In the genomic region with DNA sequence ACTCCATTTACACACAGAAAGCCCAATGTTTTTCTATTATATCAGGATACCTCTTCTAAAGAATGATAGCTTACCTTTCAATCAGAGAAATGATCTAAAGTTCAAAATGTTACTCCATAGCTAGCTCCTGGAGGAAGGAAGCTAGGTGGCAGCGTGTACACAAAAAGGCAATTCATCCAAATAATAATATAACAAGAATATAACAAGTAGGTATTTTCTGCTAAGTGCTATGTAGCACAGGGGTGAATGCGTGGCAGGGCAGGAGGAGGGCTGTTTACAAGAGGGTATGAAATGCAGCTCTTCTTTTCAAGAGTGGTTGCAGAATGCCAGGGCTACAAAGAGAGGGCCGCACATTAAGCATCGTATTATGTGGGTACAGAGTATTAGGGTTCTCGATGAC, we compare ENCODE assay signal across 8 cellular contexts. TPM values are rescaled to one million over a fixed set of nuclear protein-coding genes. Genes with fewer than 3 reads are reported as not detected.
A peak's percentile ranks its signal among the peaks of the same experiment; 100 is the strongest.
DNase-seq lines count a peak whose midpoint lies in the region; ATAC-seq and TF ChIP-seq lines count a peak whose summit lies in the region.

No MANE protein-coding gene starts in this region.

- in situ Hi-C loops in astrocyte of the cerebellum (cut with HindIII; ENCODE audit: low sequenced_read_pairs) = no loop called here

- intact Hi-C loops in left lung (cut with DNase I) = no loop called here

- ATAC-seq in HG03442 (IDR thresholded peaks at IDR 0.05; ENCODE audit: unreplicated experiment) = peak; percentile 2
- peak; percentile 5 for ATAC-seq in left lung
- ATAC-seq in HG03520 (IDR thresholded peaks at IDR 0.05; ENCODE audit: unreplicated experiment) = no peak

- H3K27me3 ChIP-seq in left lung = no peaks in the 10 kb centered on the region

- peaks cover 6 to 40% of the 10 kb centered on the region in 2 donors for H3K4me1 ChIP-seq in left lung

- H3K4me3 Mint-ChIP-seq in type B pancreatic cell = peak overlapping the region; percentile 99

- H3K4me1 Mint-ChIP-seq in type B pancreatic cell (ENCODE audit: unreplicated experiment) = peaks cover 35% of the 10 kb centered on the region

- DNase-seq in astrocyte of the cerebellum (ENCODE audit: low read depth) (no peak), left lung (no peak), type B pancreatic cell (ENCODE audit: extremely low spot score, unreplicated experiment) (no peak), NCI-H226 (no peak), NCI-H146 treated with DMSO at 0.1 percent for 48 hours (lab: John Stamatoyannopoulos, UW; ENCODE audit: unreplicated experiment) (no peak)

- peak overlapping the region; percentile 89 to 96 for H3K27ac ChIP-seq in left lung

- no peaks in the 10 kb centered on the region for H3K9me3 Mint-ChIP-seq in type B pancreatic cell

- H3K27ac Mint-ChIP-seq in type B pancreatic cell = peak overlapping the region; percentile 92

- no peaks in the 10 kb centered on the region for H3K36me3 ChIP-seq in left lung

- no peaks in the 10 kb centered on the region for H3K9me3 ChIP-seq in left lung

- no peaks in the 10 kb centered on the region for H3K27me3 Mint-ChIP-seq in type B pancreatic cell

- H3K4me3 ChIP-seq in GM08714 (ENCODE audit: low read length) (peak overlapping the region; percentile 94), astrocyte of the cerebellum (ENCODE audit: low read depth, low read length) (peak overlapping the region; percentile 91), left lung (peak overlapping the region; percentile 80 to 91)

- H3K36me3 Mint-ChIP-seq in type B pancreatic cell = peaks cover 5% of the 10 kb centered on the region

- TF ChIP-seq CTCF in astrocyte of the cerebellum (IDR thresholded peaks at IDR 0.05; ENCODE audit: low read depth, low read length, missing control alignments) (peak; percentile 3), left lung (IDR thresholded peaks at IDR 0.05) (no peak), type B pancreatic cell (conservative IDR thresholded peaks at IDR 0.05) (no peak)

RNA-seq across cellular contexts. Expression of gene SNAPC1, which starts 0.7 kb away (rescaled TPM):
- total RNA-seq in left lung = 1 to 10 TPM; 5.4 TPM
- total RNA-seq in type B pancreatic cell (ENCODE audit: low replicate concordance) = 3.2 and 5.6 TPM in 2 replicates

RNA-seq across cellular contexts. Expression of gene SYT16, which starts 50.9 kb away (rescaled TPM):
- total RNA-seq in left lung = 1 to 10 TPM in 1 of 2 donors, under 1 TPM in 1; 0.71 to 1.8 TPM
- 0.90 and 2.1 TPM in 2 replicates for total RNA-seq in type B pancreatic cell (ENCODE audit: low replicate concordance)
